Comparison of ENCODE assay signal across 1 cellular context in genomic region chr4:105194328-105195231, GRCh38.
TF ChIP-seq lines count a peak whose summit lies in the region.

No MANE protein-coding gene starts in this region.

TF ChIP-seq in GM12878, 131 proteins besides CTCF, POLR2A, EP300 and RAD21 (continued from another document):
- TF ChIP-seq E2F8 (IDR thresholded peaks at IDR 0.05; ENCODE audit: low read depth, partially characterized antibody) (no peak), MTA2 (IDR thresholded peaks at IDR 0.05; ENCODE audit: low read depth) (peak; percentile 75), TBL1XR1 (IDR thresholded peaks at IDR 0.05; ENCODE audit: low read depth, low read length) (no peak), ZNF687 (IDR thresholded peaks at IDR 0.05) (peak; percentile 23; the same call in 1 of the 2 replicates), NBN (IDR thresholded peaks at IDR 0.05) (no peak), FOXM1 (IDR thresholded peaks at IDR 0.05; ENCODE audit: low read depth, low read length) (peak; percentile 52; the same call in 1 of the 2 replicates), MEF2A (IDR thresholded peaks at IDR 0.05; ENCODE audit: insufficient read depth, low read depth, low read length) (0 out of 2 replicates have a peak, but pooled peaks have one; percentile 28), NFIC (IDR thresholded peaks at IDR 0.05; ENCODE audit: low read depth, low read length) (peak; percentile 84; the same call in 1 of the 2 replicates), JUND (IDR thresholded peaks at IDR 0.05; ENCODE audit: low read depth, low read length) (0 out of 2 replicates have a peak, but pooled peaks have one; percentile 49), POU2F2 (IDR thresholded peaks at IDR 0.05; ENCODE audit: borderline replicate concordance, low read depth, low read length) (0 out of 3 replicates have a peak, but pooled peaks have one; percentile 16), MEF2B (IDR thresholded peaks at IDR 0.05; ENCODE audit: partially characterized antibody, poor library complexity, severe bottlenecking) (peak; percentile 94), SP1 (IDR thresholded peaks at IDR 0.05; ENCODE audit: low read depth, low read length) (no peak), NR2F1 (conservative IDR thresholded peaks at IDR 0.05) (peak; percentile 81), PKNOX1 (IDR thresholded peaks at IDR 0.05) (no peak), ZNF24 (IDR thresholded peaks at IDR 0.05) (peak; percentile 58; the same call in 1 of the 2 replicates), RELA (IDR thresholded peaks at IDR 0.05; ENCODE audit: borderline replicate concordance, partially characterized antibody) (no peak), RELB (IDR thresholded peaks at IDR 0.05; ENCODE audit: low read depth) (0 out of 2 replicates have a peak, but pooled peaks have one; percentile 31), NFXL1 (IDR thresholded peaks at IDR 0.05; ENCODE audit: borderline replicate concordance) (no peak), SMAD5 (IDR thresholded peaks at IDR 0.05; ENCODE audit: low read depth) (no peak), IRF4 (IDR thresholded peaks at IDR 0.05; ENCODE audit: low read depth, low read length) (peak; percentile 60; the same call in 1 of the 2 replicates), RAD51 (IDR thresholded peaks at IDR 0.05) (0 out of 2 replicates have a peak, but pooled peaks have one; percentile 9), ZBED1 (IDR thresholded peaks at IDR 0.05; ENCODE audit: borderline replicate concordance) (peak; percentile 66; the same call in 1 of the 2 replicates), SMARCA5 (IDR thresholded peaks at IDR 0.05) (0 out of 2 replicates have a peak, but pooled peaks have one; percentile 48), ATF7 (IDR thresholded peaks at IDR 0.05; ENCODE audit: low read depth) (peak; percentile 58; the same call in 1 of the 2 replicates), IKZF2 (IDR thresholded peaks at IDR 0.05) (peak in 1 of 2 experiments; percentile 56; a peak in 1 of 4 replicates), ATF2 (IDR thresholded peaks at IDR 0.05; ENCODE audit: low read length) (peak; percentile 74), EGR1 (IDR thresholded peaks at IDR 0.05; ENCODE audit: borderline replicate concordance in 1 of 2, low read depth in 2 of 2, low read length in 2 of 2) (no peak), BCL11A (IDR thresholded peaks at IDR 0.05; ENCODE audit: low read depth, low read length) (no peak), ZNF207 (IDR thresholded peaks at IDR 0.05; ENCODE audit: borderline replicate concordance) (no peak), JUNB (IDR thresholded peaks at IDR 0.05) (peak; percentile 71), BHLHE40 (IDR thresholded peaks at IDR 0.05; ENCODE audit: borderline replicate concordance in 1 of 2, low read depth in 2 of 2, low read length in 1 of 2) (peak in 1 of 2 experiments; percentile 36; a peak in 1 of 4 replicates), TAF1 (IDR thresholded peaks at IDR 0.05; ENCODE audit: borderline replicate concordance, low read depth, low read length) (no peak), CREM (IDR thresholded peaks at IDR 0.05; ENCODE audit: low read depth) (peak; percentile 56; the same call in 1 of the 2 replicates), CUX1 (IDR thresholded peaks at IDR 0.05; ENCODE audit: insufficient replicate concordance, low read depth, low read length) (no peak), SKIL (IDR thresholded peaks at IDR 0.05; ENCODE audit: low read depth, poor library complexity, severe bottlenecking) (peak; percentile 27)
